Comparison of ENCODE assay signal across 38 cellular contexts in genomic region chr3:185606191-185606590, GRCh38. TPM values are rescaled to one million over a fixed set of nuclear protein-coding genes. Genes with fewer than 3 reads are reported as not detected.
"Had no signal": no experiment of that assay in that cellular context is flagged by ENCODE, and none has a peak within 500 bp of the region (broad histone marks: within the 10 kb centered on the region; RNA-seq: fewer than 3 reads in every experiment).

No MANE protein-coding gene starts in this region.

- H3K9me3 Mint-ChIP-seq: activated CD4-positive, alpha-beta memory T cell treated with anti-CD3 and anti-CD28 coated beads for 36 hours; activated CD4-positive, alpha-beta T cell treated with anti-CD3 and anti-CD28 coated beads, Interleukin-2, amount 10 ng/mL, durations not matched to agents 7 days and 5 days; activated naive CD4-positive, alpha-beta T cell treated with anti-CD3 and anti-CD28 coated beads, Interleukin-2, amount 50 U/mL, for 72 hours; activated T-cell treated with anti-CD3 and anti-CD28 coated beads, Interleukin-2, amount 50 U/mL, for 72 hours; activated T-helper 17 cell treated with anti-CD3 and anti-CD28 coated beads, Interleukin-2, amount 50 U/mL, for 72 hours; T-helper 1 cell treated with Interleukin-12 subunit alpha and Interleukin-12 subunit beta and Interleukin-4 antibody, amounts not matched to agents 30 μg/mL and 1 μg/mL, for 36 hours; T-helper 2 cell treated with Interferon-gamma antibody and Interleukin-4, amounts not matched to agents 5 μg/mL and 100 μg/mL, for 36 hours had no signal

- H3K4me3 Mint-ChIP-seq: activated CD4-positive, alpha-beta memory T cell treated with anti-CD3 and anti-CD28 coated beads for 36 hours; activated CD4-positive, alpha-beta T cell treated with anti-CD3 and anti-CD28 coated beads for 36 hours; activated CD4-positive, alpha-beta T cell treated with anti-CD3 and anti-CD28 coated beads, Interleukin-2, amount 10 ng/mL, durations not matched to agents 7 days and 5 days; activated T-cell treated with anti-CD3 and anti-CD28 coated beads, Interleukin-2, amount 50 U/mL, for 72 hours; activated T-helper 17 cell treated with anti-CD3 and anti-CD28 coated beads, Interleukin-2, amount 50 U/mL, for 72 hours; T-helper 1 cell treated with Interleukin-12 subunit alpha and Interleukin-12 subunit beta and Interleukin-4 antibody, amounts not matched to agents 30 μg/mL and 1 μg/mL, for 36 hours; T-helper 2 cell treated with Interferon-gamma antibody and Interleukin-4, amounts not matched to agents 5 μg/mL and 100 μg/mL, for 36 hours; WTC11 had no signal

- H3K4me1 Mint-ChIP-seq: activated CD4-positive, alpha-beta T cell treated with anti-CD3 and anti-CD28 coated beads, Interleukin-2, amount 10 ng/mL, durations not matched to agents 7 days and 5 days; activated T-helper 17 cell treated with anti-CD3 and anti-CD28 coated beads, Interleukin-2, amount 50 U/mL, for 72 hours; WTC11 had no signal

- DNase-seq: activated CD4-positive, alpha-beta memory T cell treated with anti-CD3 and anti-CD28 coated beads for 36 hours; activated CD4-positive, alpha-beta T cell treated with anti-CD3 and anti-CD28 coated beads for 36 hours; activated CD4-positive, alpha-beta T cell treated with anti-CD3 and anti-CD28 coated beads, Interleukin-2, amount 10 ng/mL, durations not matched to agents 7 days and 5 days; activated CD8-positive, alpha-beta memory T cell treated with anti-CD3 and anti-CD28 coated beads, Interleukin-2, amount 50 U/mL, for 4 hours; activated effector memory CD4-positive, alpha-beta T cell treated with anti-CD3 and anti-CD28 coated beads, Interleukin-2, amount 50 U/mL, for 16 hours; activated naive CD4-positive, alpha-beta T cell treated with Interleukin-2 at 50 U/mL for 16 hours; activated T-cell treated with anti-CD3 and anti-CD28 coated beads for 4 hours; activated T-cell treated with anti-CD3 and anti-CD28 coated beads, Interleukin-2, amount 50 U/mL, for 72 hours; adrenal gland; body of pancreas; caudate nucleus; cerebellar nuclear complex; IMR-90; Kasumi-1; KBM-7; MG63; MV-4-11; NCI-H1092; NCI-H1436 treated with DMSO at 0.1 percent for 48 hours; NCI-H1694 treated with DMSO at 0.1 percent for 48 hours; NCI-H2029; NCI-H2171 treated with DMSO at 0.1 percent for 48 hours; NCI-H2227 treated with DMSO at 0.1 percent for 48 hours; NCI-H446; NCI-H510A treated with DMSO at 0.1 percent for 48 hours; NCI-H526 treated with DMSO at 0.1 percent for 48 hours; NCI-H774; SHP77; SJCRH30 had no signal

- ATAC-seq: activated CD4-positive, alpha-beta T cell treated with anti-CD3 and anti-CD28 coated beads for 36 hours; activated CD4-positive, CD25-positive, alpha-beta regulatory T cell treated with anti-CD3 and anti-CD28 coated beads, Interleukin-2, amount 50 U/mL, for 24 hours; activated naive CD4-positive, alpha-beta T cell treated with anti-CD3 and anti-CD28 coated beads, Interleukin-2, amount 50 U/mL, for 72 hours; activated T-cell treated with anti-CD3 and anti-CD28 coated beads, Interleukin-2, amount 50 U/mL, for 72 hours; activated T-helper 17 cell treated with anti-CD3 and anti-CD28 coated beads, Interleukin-2, amount 50 U/mL, for 72 hours; body of pancreas; Panc1; WTC11 had no signal

- H3K27ac ChIP-seq: adrenal gland, body of pancreas, SJCRH30, SK-N-MC had no signal

- H3K27me3 Mint-ChIP-seq: activated CD4-positive, alpha-beta memory T cell treated with anti-CD3 and anti-CD28 coated beads for 36 hours; activated CD4-positive, alpha-beta T cell treated with anti-CD3 and anti-CD28 coated beads for 36 hours; activated CD4-positive, alpha-beta T cell treated with anti-CD3 and anti-CD28 coated beads, Interleukin-2, amount 10 ng/mL, durations not matched to agents 7 days and 5 days; activated T-helper 17 cell treated with anti-CD3 and anti-CD28 coated beads, Interleukin-2, amount 50 U/mL, for 72 hours had no signal

- H3K9me3 ChIP-seq: adrenal gland, body of pancreas, MG63, SJCRH30 had no signal

- H3K27ac Mint-ChIP-seq: activated CD4-positive, alpha-beta memory T cell treated with anti-CD3 and anti-CD28 coated beads for 36 hours; activated CD4-positive, alpha-beta T cell treated with anti-CD3 and anti-CD28 coated beads for 36 hours; activated CD4-positive, alpha-beta T cell treated with anti-CD3 and anti-CD28 coated beads, Interleukin-2, amount 10 ng/mL, durations not matched to agents 7 days and 5 days; activated naive CD4-positive, alpha-beta T cell treated with anti-CD3 and anti-CD28 coated beads, Interleukin-2, amount 50 U/mL, for 72 hours; activated T-helper 17 cell treated with anti-CD3 and anti-CD28 coated beads, Interleukin-2, amount 50 U/mL, for 72 hours; T-helper 1 cell treated with Interleukin-12 subunit alpha and Interleukin-12 subunit beta and Interleukin-4 antibody, amounts not matched to agents 30 μg/mL and 1 μg/mL, for 36 hours; T-helper 2 cell treated with Interferon-gamma antibody and Interleukin-4, amounts not matched to agents 5 μg/mL and 100 μg/mL, for 36 hours; WTC11 had no signal

RNA-seq across cellular contexts. Expression of gene LIPH, which starts 53.8 kb away (rescaled TPM):
- total RNA-seq: activated CD4-positive, alpha-beta memory T cell treated with anti-CD3 and anti-CD28 coated beads for 36 hours; activated CD4-positive, alpha-beta T cell treated with anti-CD3 and anti-CD28 coated beads for 36 hours; activated CD4-positive, alpha-beta T cell treated with anti-CD3 and anti-CD28 coated beads, Interleukin-2, amount 10 ng/mL, durations not matched to agents 7 days and 5 days; activated naive CD4-positive, alpha-beta T cell treated with anti-CD3 and anti-CD28 coated beads, Interleukin-2, amount 50 U/mL, for 72 hours; RPMI7951 had no signal
